Comparison of ENCODE assay signal across 2 cellular contexts in the genomic region with DNA sequence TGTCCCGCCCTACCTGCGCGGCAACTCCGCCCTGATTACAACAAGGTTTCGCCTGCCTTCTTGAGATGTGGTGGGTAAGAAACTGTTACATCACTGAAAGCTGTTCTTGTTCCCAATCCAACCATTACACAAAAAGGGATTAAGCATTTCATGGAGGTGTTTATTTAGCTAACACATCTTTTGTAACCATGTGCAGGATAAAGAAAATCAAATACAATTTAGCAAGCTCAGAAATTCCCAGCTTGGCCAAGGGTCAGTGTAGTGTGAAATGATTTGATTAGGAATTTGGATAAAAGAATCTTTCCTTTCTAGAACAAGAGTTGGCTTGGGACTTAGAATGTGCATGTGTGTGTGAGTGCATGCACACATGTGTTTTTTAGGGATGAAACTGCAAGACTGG.
TF ChIP-seq lines count a peak whose summit lies in the region.

No MANE protein-coding gene starts in this region.

TF ChIP-seq in liver, 16 proteins besides CTCF, POLR2A, EP300 and RAD21:
- TF ChIP-seq HNF4A (conservative IDR thresholded peaks at IDR 0.05) (peak; percentile 40 to 45), RXRA (IDR thresholded peaks at IDR 0.05) (peak in 1 of 2 donors; percentile 43)
- TF ChIP-seq, protein P1, sequence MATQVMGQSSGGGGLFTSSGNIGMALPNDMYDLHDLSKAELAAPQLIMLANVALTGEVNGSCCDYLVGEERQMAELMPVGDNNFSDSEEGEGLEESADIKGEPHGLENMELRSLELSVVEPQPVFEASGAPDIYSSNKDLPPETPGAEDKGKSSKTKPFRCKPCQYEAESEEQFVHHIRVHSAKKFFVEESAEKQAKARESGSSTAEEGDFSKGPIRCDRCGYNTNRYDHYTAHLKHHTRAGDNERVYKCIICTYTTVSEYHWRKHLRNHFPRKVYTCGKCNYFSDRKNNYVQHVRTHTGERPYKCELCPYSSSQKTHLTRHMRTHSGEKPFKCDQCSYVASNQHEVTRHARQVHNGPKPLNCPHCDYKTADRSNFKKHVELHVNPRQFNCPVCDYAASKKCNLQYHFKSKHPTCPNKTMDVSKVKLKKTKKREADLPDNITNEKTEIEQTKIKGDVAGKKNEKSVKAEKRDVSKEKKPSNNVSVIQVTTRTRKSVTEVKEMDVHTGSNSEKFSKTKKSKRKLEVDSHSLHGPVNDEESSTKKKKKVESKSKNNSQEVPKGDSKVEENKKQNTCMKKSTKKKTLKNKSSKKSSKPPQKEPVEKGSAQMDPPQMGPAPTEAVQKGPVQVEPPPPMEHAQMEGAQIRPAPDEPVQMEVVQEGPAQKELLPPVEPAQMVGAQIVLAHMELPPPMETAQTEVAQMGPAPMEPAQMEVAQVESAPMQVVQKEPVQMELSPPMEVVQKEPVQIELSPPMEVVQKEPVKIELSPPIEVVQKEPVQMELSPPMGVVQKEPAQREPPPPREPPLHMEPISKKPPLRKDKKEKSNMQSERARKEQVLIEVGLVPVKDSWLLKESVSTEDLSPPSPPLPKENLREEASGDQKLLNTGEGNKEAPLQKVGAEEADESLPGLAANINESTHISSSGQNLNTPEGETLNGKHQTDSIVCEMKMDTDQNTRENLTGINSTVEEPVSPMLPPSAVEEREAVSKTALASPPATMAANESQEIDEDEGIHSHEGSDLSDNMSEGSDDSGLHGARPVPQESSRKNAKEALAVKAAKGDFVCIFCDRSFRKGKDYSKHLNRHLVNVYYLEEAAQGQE (IDR thresholded peaks at IDR 0.05) = no peak

TF ChIP-seq in HepG2, 621 proteins besides CTCF, POLR2A, EP300 and RAD21:
- TF ChIP-seq, protein P2, sequence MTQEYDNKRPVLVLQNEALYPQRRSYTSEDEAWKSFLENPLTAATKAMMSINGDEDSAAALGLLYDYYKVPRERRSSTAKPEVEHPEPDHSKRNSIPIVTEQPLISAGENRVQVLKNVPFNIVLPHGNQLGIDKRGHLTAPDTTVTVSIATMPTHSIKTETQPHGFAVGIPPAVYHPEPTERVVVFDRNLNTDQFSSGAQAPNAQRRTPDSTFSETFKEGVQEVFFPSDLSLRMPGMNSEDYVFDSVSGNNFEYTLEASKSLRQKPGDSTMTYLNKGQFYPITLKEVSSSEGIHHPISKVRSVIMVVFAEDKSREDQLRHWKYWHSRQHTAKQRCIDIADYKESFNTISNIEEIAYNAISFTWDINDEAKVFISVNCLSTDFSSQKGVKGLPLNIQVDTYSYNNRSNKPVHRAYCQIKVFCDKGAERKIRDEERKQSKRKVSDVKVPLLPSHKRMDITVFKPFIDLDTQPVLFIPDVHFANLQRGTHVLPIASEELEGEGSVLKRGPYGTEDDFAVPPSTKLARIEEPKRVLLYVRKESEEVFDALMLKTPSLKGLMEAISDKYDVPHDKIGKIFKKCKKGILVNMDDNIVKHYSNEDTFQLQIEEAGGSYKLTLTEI (CRISPR knock-in tag; conservative IDR thresholded peaks at IDR 0.05) = no peak
- TF ChIP-seq, protein P3, sequence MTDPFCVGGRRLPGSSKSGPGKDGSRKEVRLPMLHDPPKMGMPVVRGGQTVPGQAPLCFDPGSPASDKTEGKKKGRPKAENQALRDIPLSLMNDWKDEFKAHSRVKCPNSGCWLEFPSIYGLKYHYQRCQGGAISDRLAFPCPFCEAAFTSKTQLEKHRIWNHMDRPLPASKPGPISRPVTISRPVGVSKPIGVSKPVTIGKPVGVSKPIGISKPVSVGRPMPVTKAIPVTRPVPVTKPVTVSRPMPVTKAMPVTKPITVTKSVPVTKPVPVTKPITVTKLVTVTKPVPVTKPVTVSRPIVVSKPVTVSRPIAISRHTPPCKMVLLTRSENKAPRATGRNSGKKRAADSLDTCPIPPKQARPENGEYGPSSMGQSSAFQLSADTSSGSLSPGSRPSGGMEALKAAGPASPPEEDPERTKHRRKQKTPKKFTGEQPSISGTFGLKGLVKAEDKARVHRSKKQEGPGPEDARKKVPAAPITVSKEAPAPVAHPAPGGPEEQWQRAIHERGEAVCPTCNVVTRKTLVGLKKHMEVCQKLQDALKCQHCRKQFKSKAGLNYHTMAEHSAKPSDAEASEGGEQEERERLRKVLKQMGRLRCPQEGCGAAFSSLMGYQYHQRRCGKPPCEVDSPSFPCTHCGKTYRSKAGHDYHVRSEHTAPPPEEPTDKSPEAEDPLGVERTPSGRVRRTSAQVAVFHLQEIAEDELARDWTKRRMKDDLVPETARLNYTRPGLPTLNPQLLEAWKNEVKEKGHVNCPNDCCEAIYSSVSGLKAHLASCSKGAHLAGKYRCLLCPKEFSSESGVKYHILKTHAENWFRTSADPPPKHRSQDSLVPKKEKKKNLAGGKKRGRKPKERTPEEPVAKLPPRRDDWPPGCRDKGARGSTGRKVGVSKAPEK (CRISPR knock-in tag; IDR thresholded peaks at IDR 0.05; ENCODE audit: borderline replicate concordance) = no peak
- TF ChIP-seq ZNF430 (CRISPR knock-in tag; IDR thresholded peaks at IDR 0.05) (no peak), TCF7 (IDR thresholded peaks at IDR 0.05; ENCODE audit: low read depth) (no peak), ZNF207 (IDR thresholded peaks at IDR 0.05; ENCODE audit: borderline replicate concordance) (no peak), MEIS2 (CRISPR knock-in tag; IDR thresholded peaks at IDR 0.05) (no peak), FOXO1 (CRISPR knock-in tag; IDR thresholded peaks at IDR 0.05) (no peak), ARID2 (CRISPR knock-in tag; IDR thresholded peaks at IDR 0.05; ENCODE audit: borderline replicate concordance) (no peak)
- TF ChIP-seq, protein P4, sequence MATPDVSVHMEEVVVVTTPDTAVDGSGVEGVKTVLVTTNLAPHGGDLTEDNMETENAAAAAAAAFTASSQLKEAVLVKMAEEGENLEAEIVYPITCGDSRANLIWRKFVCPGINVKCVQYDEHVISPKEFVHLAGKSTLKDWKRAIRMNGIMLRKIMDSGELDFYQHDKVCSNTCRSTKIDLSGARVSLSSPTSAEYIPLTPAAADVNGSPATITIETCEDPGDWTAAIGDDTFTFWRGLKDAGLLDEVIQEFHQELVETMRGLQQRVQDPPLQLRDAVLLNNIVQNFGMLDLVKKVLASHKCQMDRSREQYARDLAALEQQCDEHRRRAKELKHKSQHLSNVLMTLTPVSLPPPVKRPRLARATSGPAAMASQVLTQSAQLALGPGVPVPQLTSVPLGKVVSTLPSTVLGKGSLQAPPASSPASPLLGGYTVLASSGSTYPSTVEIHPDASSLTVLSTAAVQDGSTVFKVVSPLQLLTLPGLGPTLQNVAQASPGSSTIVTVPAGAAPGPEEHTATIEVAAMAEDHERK (CRISPR knock-in tag; IDR thresholded peaks at IDR 0.05; ENCODE audit: low read depth) = no peak
